9 cellular contexts compared by ENCODE assay signal in genomic region chr17:81858967-81859905, GRCh38. TPM values are rescaled to one million over a fixed set of nuclear protein-coding genes. Genes with fewer than 3 reads are reported as not detected.
DNase-seq lines count a peak whose midpoint lies in the region; ATAC-seq and TF ChIP-seq lines count a peak whose summit lies in the region.
"Had no signal": no experiment of that assay in that cellular context is flagged by ENCODE, and none has a peak within 500 bp of the region (broad histone marks: within the 10 kb centered on the region; RNA-seq: fewer than 3 reads in every experiment).

No MANE protein-coding gene starts in this region.

- peaks cover 5% of the 10 kb centered on the region for H3K4me1 ChIP-seq in iPS-15b (ENCODE audit: control insufficient read depth, insufficient read depth, low read length)
- H3K4me1 ChIP-seq in subcutaneous abdominal adipose tissue (ENCODE audit: control insufficient read depth in 5 of 5, insufficient read depth in 5 of 5, low read length in 5 of 5), result peaks cover 15 to 48% (median 40%) of the 10 kb centered on the region in 5 donors

- H3K27me3 ChIP-seq in iPS-15b (ENCODE audit: control insufficient read depth, insufficient read depth, low read length) (no peaks in the 10 kb centered on the region), subcutaneous abdominal adipose tissue (ENCODE audit: control insufficient read depth in 5 of 5, insufficient read depth in 4 of 5, low read length in 5 of 5) (no peaks in the 10 kb centered on the region)

- peaks cover 30% of the 10 kb centered on the region for H3K4me1 Mint-ChIP-seq in activated B cell treated with CpG ODN at 0.5 μM for 24 hours

- TF ChIP-seq CTCF in activated B cell treated with CpG ODN at 0.5 μM for 24 hours (IDR thresholded peaks at IDR 0.05), result no peak

- H3K4me3 ChIP-seq in iPS-15b (ENCODE audit: low read depth, low read length), result peak overlapping the region; percentile 61
- H3K4me3 ChIP-seq in subcutaneous abdominal adipose tissue (ENCODE audit: low read depth in 1 of 5, low read length in 5 of 5), result peak overlapping the region; percentile 77 to 95 (median 89)

- DNase-seq in SIG-M5 treated with dmso at 0.1 percent for 504 hours (lab: John Stamatoyannopoulos, UW; ENCODE audit: unreplicated experiment) (peak; percentile 54), SIG-M5 (lab: John Stamatoyannopoulos, UW) (no peak), activated B cell treated with CpG ODN at 0.5 μM for 24 hours (no peak), cortex of kidney (lab: John Stamatoyannopoulos, UW) (no peak), epidermal melanocyte (ENCODE audit: insufficient read length, low spot score) (no peak)
- DNase-seq in central memory CD4-positive, alpha-beta T cell, result no peak

- POLR2A ChIA-PET in activated B cell treated with CpG ODN at 0.5 μM for 24 hours (lab: Charles Lee), result interaction anchor here (0.6 to 3.9 kb wide), 6 partner anchors 10 to 306 kb away, joined by 3 to 77 read pairs (median 4); partner anchors contain the start of genes ARHGDIA, ARL16, HGS and MAFG

- H3K27ac Mint-ChIP-seq in activated B cell treated with CpG ODN at 0.5 μM for 24 hours, result peak overlapping the region; percentile 70

- no peaks in the 10 kb centered on the region for H3K27me3 Mint-ChIP-seq in activated B cell treated with CpG ODN at 0.5 μM for 24 hours

- no peaks in the 10 kb centered on the region for H3K9me3 Mint-ChIP-seq in activated B cell treated with CpG ODN at 0.5 μM for 24 hours

- CTCF ChIA-PET in activated B cell treated with CpG ODN at 0.5 μM for 24 hours (lab: Charles Lee), result no interaction called here

- peak overlapping the region; percentile 82 for H3K4me3 Mint-ChIP-seq in activated B cell treated with CpG ODN at 0.5 μM for 24 hours

- H3K9ac ChIP-seq in iPS-15b (ENCODE audit: low read depth, low read length), result peak overlapping the region; percentile 87
- peak overlapping the region; percentile 71 to 94 (median 93) for H3K9ac ChIP-seq in subcutaneous abdominal adipose tissue (ENCODE audit: low read length in 5 of 5)

- ATAC-seq in activated B cell treated with CpG ODN at 0.5 μM for 24 hours (ENCODE audit: low read depth), result no peak

- H3K27ac ChIP-seq in subcutaneous abdominal adipose tissue (ENCODE audit: low read depth, low read length), result peak overlapping the region; percentile 74

- H3K36me3 Mint-ChIP-seq in activated B cell treated with CpG ODN at 0.5 μM for 24 hours (ENCODE audit: low read depth), result peaks cover 49% of the 10 kb centered on the region

- H3K9me3 ChIP-seq in iPS-15b (ENCODE audit: control insufficient read depth, insufficient read depth, low read length) (no peaks in the 10 kb centered on the region), subcutaneous abdominal adipose tissue (ENCODE audit: control insufficient read depth in 5 of 5, low read length in 5 of 5) (no peaks in the 10 kb centered on the region)

- H3K36me3 ChIP-seq in iPS-15b (ENCODE audit: control insufficient read depth, insufficient read depth, low read length) (peaks cover 44% of the 10 kb centered on the region), subcutaneous abdominal adipose tissue (ENCODE audit: control insufficient read depth in 5 of 5, insufficient read depth in 5 of 5, low read length in 5 of 5) (peaks cover 0 to 46% (median 29%) of the 10 kb centered on the region in 5 donors)

- intact Hi-C loops in activated B cell treated with CpG ODN at 0.5 μM for 24 hours (cut with micrococcal nuclease), result no loop called here

RNA-seq across cellular contexts. Expression of gene P4HB, which starts 1.1 kb away (rescaled TPM):
- total RNA-seq in activated B cell treated with CpG ODN at 0.5 μM for 24 hours, result 202 and 225 TPM in 2 replicates

RNA-seq across cellular contexts. Expression of gene ARHGDIA, which starts 11.9 kb away (rescaled TPM):
- total RNA-seq in activated B cell treated with CpG ODN at 0.5 μM for 24 hours, result 396 and 464 TPM in 2 replicates

RNA-seq across cellular contexts. Expression of gene PPP1R27, which starts 24.4 kb away (rescaled TPM):
- not detected in 2 replicates for total RNA-seq in activated B cell treated with CpG ODN at 0.5 μM for 24 hours
- total RNA-seq: Daoy had no signal

RNA-seq across cellular contexts. Expression of gene MCRIP1, which starts 26.1 kb away (rescaled TPM):
- total RNA-seq in activated B cell treated with CpG ODN at 0.5 μM for 24 hours, result 75.0 and 90.4 TPM in 2 replicates

RNA-seq across cellular contexts. Expression of gene ALYREF, which starts 32.1 kb away (rescaled TPM):
- 85.3 and 99.3 TPM in 2 replicates for total RNA-seq in activated B cell treated with CpG ODN at 0.5 μM for 24 hours
